34 cellular contexts compared by ENCODE assay signal in genomic region chr1:18602533-18603211, GRCh38. TPM values are rescaled to one million over a fixed set of nuclear protein-coding genes. Genes with fewer than 3 reads are reported as not detected.
A peak's percentile ranks its signal among the peaks of the same experiment; 100 is the strongest.
DNase-seq lines count a peak whose midpoint lies in the region; ATAC-seq and TF ChIP-seq lines count a peak whose summit lies in the region.
"Had no signal": no experiment of that assay in that cellular context is flagged by ENCODE, and none has a peak within 500 bp of the region (broad histone marks: within the 10 kb centered on the region; RNA-seq: fewer than 3 reads in every experiment).

No MANE protein-coding gene starts in this region.

- no peak overlapping the region for H2BK120ac ChIP-seq in neuronal stem cell (ENCODE audit: low read depth, low read length)

- H3K23ac ChIP-seq in neuronal stem cell (ENCODE audit: low read depth, low read length, poor library complexity): peak overlapping the region; percentile 11

- H3K36me3 ChIP-seq in neuronal stem cell (replicated peaks in 1 of 2; ENCODE audit: control insufficient read depth in 2 of 2, insufficient read depth in 2 of 2, low read length in 2 of 2) (no peaks in the 10 kb centered on the region), mucosa of descending colon (ENCODE audit: low read depth) (no peaks in the 10 kb centered on the region)
- H3K36me3 ChIP-seq: cardiac muscle cell, esophagus muscularis mucosa, gastrocnemius medialis, left lung, WERI-Rb-1 had no signal

- H3K27ac Mint-ChIP-seq in activated T-helper 1 cell treated with anti-CD3 and anti-CD28 coated beads, Interleukin-12 subunit alpha, Interleukin-12 subunit beta, Interleukin-2, Interleukin-4 antibody, amounts not matched to agents 30 ng/mL and 10 ng/mL and 1 ng/mL, durations not matched to agents 14 hours and 24 hours and 36 hours: no peak overlapping the region
- H3K27ac Mint-ChIP-seq: activated CD4-positive, alpha-beta T cell treated with anti-CD3 and anti-CD28 coated beads, Interleukin-2, amount 10 ng/mL, durations not matched to agents 7 days and 5 days; effector memory CD8-positive, alpha-beta T cell; immature natural killer cell; naive thymus-derived CD4-positive, alpha-beta T cell had no signal

- no peak for TF ChIP-seq CTCF in mucosa of descending colon (IDR thresholded peaks at IDR 0.05)

- no peak for TF ChIP-seq POLR2A in erythroblast (IDR thresholded peaks at IDR 0.05; ENCODE audit: low read length)

- no peak overlapping the region for H3K18ac ChIP-seq in neuronal stem cell (ENCODE audit: low read length)

- DNase-seq in DMS53 (lab: John Stamatoyannopoulos, UW) (peak; percentile 50), DMS53 treated with DMSO at 0.1 percent for 48 hours (lab: John Stamatoyannopoulos, UW; ENCODE audit: unreplicated experiment) (no peak), RPMI7951 (ENCODE audit: low read depth) (peak; percentile 10), erythroblast (lab: John Stamatoyannopoulos, UW) (peak; percentile 5 to 23), neuronal stem cell (ENCODE audit: low spot score) (no peak), mucosa of descending colon (no peak), DMS153 (lab: John Stamatoyannopoulos, UW) (no peak)
- DNase-seq in activated T-helper 1 cell treated with anti-CD3 and anti-CD28 coated beads, Interleukin-12 subunit alpha, Interleukin-12 subunit beta, Interleukin-2, Interleukin-4 antibody, amounts not matched to agents 30 ng/mL and 10 ng/mL and 1 ng/mL, durations not matched to agents 14 hours and 24 hours and 36 hours (ENCODE audit: low spot score): no peak
- DNase-seq: activated CD4-positive, alpha-beta T cell treated with anti-CD3 and anti-CD28 coated beads, Interleukin-2, amount 10 ng/mL, durations not matched to agents 7 days and 5 days; activated naive CD4-positive, alpha-beta T cell treated with anti-CD3 and anti-CD28 coated beads, Interleukin-2, amount 50 U/mL, for 16 hours; cortex of kidney; effector memory CD8-positive, alpha-beta T cell; gastrocnemius medialis; hypothalamus; immature natural killer cell; left lung; naive thymus-derived CD4-positive, alpha-beta T cell; NCI-H1436; NCI-H2081 treated with DMSO at 0.1 percent for 48 hours; NCI-H446; SHP77; stimulated activated CD4-positive, alpha-beta T cell treated with anti-CD3 and anti-CD28 coated beads, Interleukin-4, amount 100 ng/mL, for 4 hours; stimulated activated naive CD4-positive, alpha-beta T cell; SW 1271; T-helper 9 cell; testis; WERI-Rb-1 had no signal

- H2AFZ ChIP-seq in neuronal stem cell (ENCODE audit: low read length): no peak overlapping the region

- H3K4me3 Mint-ChIP-seq in activated T-helper 1 cell treated with anti-CD3 and anti-CD28 coated beads, Interleukin-12 subunit alpha, Interleukin-12 subunit beta, Interleukin-2, Interleukin-4 antibody, amounts not matched to agents 30 ng/mL and 10 ng/mL and 1 ng/mL, durations not matched to agents 14 hours and 24 hours and 36 hours: no peak overlapping the region
- H3K4me3 Mint-ChIP-seq: activated CD4-positive, alpha-beta T cell treated with anti-CD3 and anti-CD28 coated beads, Interleukin-2, amount 10 ng/mL, durations not matched to agents 7 days and 5 days; effector memory CD8-positive, alpha-beta T cell; immature natural killer cell; naive thymus-derived CD4-positive, alpha-beta T cell had no signal

- no peak overlapping the region for H4K8ac ChIP-seq in neuronal stem cell (ENCODE audit: low read depth, low read length)

- H3K4me3 ChIP-seq in neuronal stem cell (ENCODE audit: low read length in 2 of 2): no peak overlapping the region
- no peak overlapping the region for H3K4me3 ChIP-seq in mucosa of descending colon
- H3K4me3 ChIP-seq: cardiac muscle cell, esophagus muscularis mucosa, gastrocnemius medialis, left lung, testis had no signal

- peaks cover 0 to 9% (median 5%) of the 10 kb centered on the region in 3 experiments for H3K27me3 ChIP-seq in neuronal stem cell (ENCODE audit: control insufficient read depth in 3 of 3, insufficient read depth in 3 of 3, low read depth in 1 of 3, low read length in 3 of 3)
- H3K27me3 ChIP-seq: testis had no signal

- no peak overlapping the region for H3K4ac ChIP-seq in neuronal stem cell (ENCODE audit: low read length)

- H3K4me2 ChIP-seq in neuronal stem cell (ENCODE audit: insufficient read depth, low read length, poor library complexity, severe bottlenecking): no peak overlapping the region

- intact Hi-C loops in activated T-helper 1 cell treated with anti-CD3 and anti-CD28 coated beads, Interleukin-12 subunit alpha, Interleukin-12 subunit beta, Interleukin-2, Interleukin-4 antibody, amounts not matched to agents 30 ng/mL and 10 ng/mL and 1 ng/mL, durations not matched to agents 14 hours and 24 hours and 36 hours (cut with micrococcal nuclease): no loop called here
- intact Hi-C loops in mucosa of descending colon (cut with DNase I, micrococcal nuclease): no loop called here

- no peak for ATAC-seq in mucosa of descending colon
- ATAC-seq: effector memory CD8-positive, alpha-beta T cell; gastrocnemius medialis; left lung; naive thymus-derived CD4-positive, alpha-beta T cell had no signal

- H3K4me1 ChIP-seq in neuronal stem cell (ENCODE audit: control insufficient read depth in 2 of 2, insufficient read depth in 1 of 2, low read depth in 1 of 2, low read length in 2 of 2) (peaks cover 0 to 18% of the 10 kb centered on the region in 2 donors), mucosa of descending colon (ENCODE audit: low read depth) (no peaks in the 10 kb centered on the region)
- H3K4me1 ChIP-seq: gastrocnemius medialis, left lung, testis had no signal

- no peak overlapping the region for H3K14ac ChIP-seq in neuronal stem cell (ENCODE audit: low read length)

- H3K36me3 Mint-ChIP-seq in activated T-helper 1 cell treated with anti-CD3 and anti-CD28 coated beads, Interleukin-12 subunit alpha, Interleukin-12 subunit beta, Interleukin-2, Interleukin-4 antibody, amounts not matched to agents 30 ng/mL and 10 ng/mL and 1 ng/mL, durations not matched to agents 14 hours and 24 hours and 36 hours (ENCODE audit: low read depth): no peaks in the 10 kb centered on the region
- H3K36me3 Mint-ChIP-seq: immature natural killer cell; naive thymus-derived CD4-positive, alpha-beta T cell had no signal

- H3K9me3 Mint-ChIP-seq in activated T-helper 1 cell treated with anti-CD3 and anti-CD28 coated beads, Interleukin-12 subunit alpha, Interleukin-12 subunit beta, Interleukin-2, Interleukin-4 antibody, amounts not matched to agents 30 ng/mL and 10 ng/mL and 1 ng/mL, durations not matched to agents 14 hours and 24 hours and 36 hours: no peaks in the 10 kb centered on the region
- H3K9me3 Mint-ChIP-seq: activated CD4-positive, alpha-beta T cell treated with anti-CD3 and anti-CD28 coated beads, Interleukin-2, amount 10 ng/mL, durations not matched to agents 7 days and 5 days; effector memory CD8-positive, alpha-beta T cell; immature natural killer cell had no signal

- H3K27me3 Mint-ChIP-seq in activated T-helper 1 cell treated with anti-CD3 and anti-CD28 coated beads, Interleukin-12 subunit alpha, Interleukin-12 subunit beta, Interleukin-2, Interleukin-4 antibody, amounts not matched to agents 30 ng/mL and 10 ng/mL and 1 ng/mL, durations not matched to agents 14 hours and 24 hours and 36 hours (ENCODE audit: insufficient read depth): peaks cover 5% of the 10 kb centered on the region

- H3K9me3 ChIP-seq in neuronal stem cell (replicated peaks in 1 of 2; ENCODE audit: control insufficient read depth in 2 of 2, insufficient read depth in 1 of 2, low read depth in 1 of 2, low read length in 2 of 2) (no peaks in the 10 kb centered on the region), mucosa of descending colon (no peaks in the 10 kb centered on the region)
- H3K9me3 ChIP-seq: esophagus muscularis mucosa, gastrocnemius medialis, left lung, testis had no signal

- no peak overlapping the region for H2BK5ac ChIP-seq in neuronal stem cell (ENCODE audit: low read length)

- H3K9ac ChIP-seq in neuronal stem cell (ENCODE audit: low read depth, low read length, poor library complexity): no peak overlapping the region

- H3K79me1 ChIP-seq in neuronal stem cell (ENCODE audit: low read depth, low read length): no peaks in the 10 kb centered on the region

- H2BK12ac ChIP-seq in neuronal stem cell (ENCODE audit: low read length): no peak overlapping the region

- H3K4me1 Mint-ChIP-seq in activated T-helper 1 cell treated with anti-CD3 and anti-CD28 coated beads, Interleukin-12 subunit alpha, Interleukin-12 subunit beta, Interleukin-2, Interleukin-4 antibody, amounts not matched to agents 30 ng/mL and 10 ng/mL and 1 ng/mL, durations not matched to agents 14 hours and 24 hours and 36 hours (ENCODE audit: low read depth): no peaks in the 10 kb centered on the region
- H3K4me1 Mint-ChIP-seq: activated CD4-positive, alpha-beta T cell treated with anti-CD3 and anti-CD28 coated beads, Interleukin-2, amount 10 ng/mL, durations not matched to agents 7 days and 5 days; immature natural killer cell; naive thymus-derived CD4-positive, alpha-beta T cell had no signal

- H2BK15ac ChIP-seq in neuronal stem cell (ENCODE audit: low read length): peak overlapping the region; percentile 46

- no peak overlapping the region for H4K91ac ChIP-seq in neuronal stem cell (ENCODE audit: low read depth, low read length, poor library complexity)

- no peak overlapping the region for H3K27ac ChIP-seq in neuronal stem cell (replicated peaks; ENCODE audit: low read length)
- H3K27ac ChIP-seq: 22Rv1, cardiac muscle cell, esophagus muscularis mucosa, gastrocnemius medialis, left lung, testis, WERI-Rb-1 had no signal

- H2AK5ac ChIP-seq in neuronal stem cell (ENCODE audit: low read depth, low read length): peak overlapping the region; percentile 41

- no CpG with 5 or more reads among the region's 5 CpGs for WGBS in neuronal stem cell (ENCODE audit: extremely low coverage in 2 of 2, insufficient read length in 2 of 2, insufficient replicate concordance in 1 of 2), 2 donors

RNA-seq across cellular contexts. Expression of gene PAX7, which starts 28.0 kb away (rescaled TPM):
- total RNA-seq in RPMI7951 (2014; rRNA removed; shearing (Covaris generic)): not detected in 2 replicates
- polyA plus RNA-seq in neuronal stem cell (2013, experiment 1 of 2): 0.03 TPM
- 0.06 TPM for polyA plus RNA-seq in neuronal stem cell (2013, experiment 2 of 2)
- not detected in 2 replicates for total RNA-seq in activated T-helper 1 cell treated with anti-CD3 and anti-CD28 coated beads, Interleukin-12 subunit alpha, Interleukin-12 subunit beta, Interleukin-2, Interleukin-4 antibody, amounts not matched to agents 30 ng/mL and 10 ng/mL and 1 ng/mL, durations not matched to agents 14 hours and 24 hours and 36 hours
- total RNA-seq in mucosa of descending colon: not detected
- total RNA-seq: activated CD4-positive, alpha-beta T cell treated with anti-CD3 and anti-CD28 coated beads, Interleukin-2, amount 10 ng/mL, durations not matched to agents 7 days and 5 days; cardiac muscle cell; esophagus muscularis mucosa; left lung; naive thymus-derived CD4-positive, alpha-beta T cell; OCI-LY7; omental fat pad; pulmonary artery endothelial cell had no signal
- polyA plus RNA-seq: cardiac muscle cell; immature natural killer cell; naive thymus-derived CD4-positive, alpha-beta T cell; urinary bladder had no signal

Comparison
In these comparisons a context has a peak if more than half of its experiments do, and no peak if none do; other contexts are left out.
1. DNase-seq: peak in DMS53 (single experiment), RPMI7951 (single experiment) and erythroblast (2 of 2); none in DMS53 treated with DMSO at 0.1 percent for 48 hours (single experiment), neuronal stem cell (single experiment), activated T-helper 1 cell treated with anti-CD3 and anti-CD28 coated beads, Interleukin-12 subunit alpha, Interleukin-12 subunit beta, Interleukin-2, Interleukin-4 antibody, amounts not matched to agents 30 ng/mL and 10 ng/mL and 1 ng/mL, durations not matched to agents 14 hours and 24 hours and 36 hours (single experiment), mucosa of descending colon (0 of 3) and DMS153 (single experiment).